Comparison of ENCODE assay signal across 33 cellular contexts in the genomic region with DNA sequence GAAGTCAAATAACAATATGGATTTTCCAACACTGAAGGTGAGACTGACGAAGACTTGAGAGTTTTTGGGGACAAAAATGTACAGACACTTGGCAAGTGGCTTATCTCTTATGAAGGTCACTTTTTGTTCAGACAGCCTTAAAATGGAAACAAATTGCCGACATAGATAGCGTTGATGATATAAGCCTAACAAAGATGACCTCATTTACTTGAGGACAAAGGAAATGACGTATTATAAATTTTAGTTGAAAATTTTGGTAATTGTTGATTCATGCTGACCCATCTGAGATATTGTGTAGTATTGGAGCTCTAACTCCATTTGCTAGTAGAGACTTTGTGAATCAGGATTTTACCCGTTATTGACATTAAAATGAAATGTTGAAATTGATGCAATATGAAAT.
"Had no signal": no experiment of that assay in that cellular context is flagged by ENCODE, and none has a peak within 500 bp of the region (broad histone marks: within the 10 kb centered on the region; RNA-seq: fewer than 3 reads in every experiment).

No MANE protein-coding gene starts in this region.

- H3K36me3 ChIP-seq: MG63 had no signal

- H3K27ac ChIP-seq: KMS-11 had no signal

- DNase-seq: Karpas-422, Kasumi-1, MG63, MM.1S, MV-4-11, NCI-H1048, NCI-H1092, NCI-H1092 treated with DMSO at 0.1 percent for 48 hours, NCI-H1105, NCI-H1105 treated with DMSO at 0.1 percent for 48 hours, NCI-H1417, NCI-H1417 treated with DMSO at 0.1 percent for 48 hours, NCI-H1436, NCI-H1436 treated with DMSO at 0.1 percent for 48 hours, NCI-H146, NCI-H1694, NCI-H1694 treated with DMSO at 0.1 percent for 48 hours, NCI-H187, NCI-H187 treated with DMSO at 0.1 percent for 48 hours, NCI-H1930, NCI-H2029, NCI-H2029 treated with DMSO at 0.1 percent for 48 hours, NCI-H2081, NCI-H2081 treated with DMSO at 0.1 percent for 48 hours, NCI-H2107, NCI-H2171, NCI-H2171 treated with DMSO at 0.1 percent for 48 hours, NCI-H2227 treated with DMSO at 0.1 percent for 48 hours, NCI-H226, NCI-H345, NCI-H510A, NCI-H510A treated with DMSO at 0.1 percent for 48 hours had no signal

- H3K9ac ChIP-seq: KMS-11 had no signal

- H3K4me2 ChIP-seq: KMS-11 had no signal

- H3K4me3 ChIP-seq: MG63 had no signal

- H3K9me3 ChIP-seq: MG63 had no signal
